13 cellular contexts compared by ENCODE assay signal in the genomic region with DNA sequence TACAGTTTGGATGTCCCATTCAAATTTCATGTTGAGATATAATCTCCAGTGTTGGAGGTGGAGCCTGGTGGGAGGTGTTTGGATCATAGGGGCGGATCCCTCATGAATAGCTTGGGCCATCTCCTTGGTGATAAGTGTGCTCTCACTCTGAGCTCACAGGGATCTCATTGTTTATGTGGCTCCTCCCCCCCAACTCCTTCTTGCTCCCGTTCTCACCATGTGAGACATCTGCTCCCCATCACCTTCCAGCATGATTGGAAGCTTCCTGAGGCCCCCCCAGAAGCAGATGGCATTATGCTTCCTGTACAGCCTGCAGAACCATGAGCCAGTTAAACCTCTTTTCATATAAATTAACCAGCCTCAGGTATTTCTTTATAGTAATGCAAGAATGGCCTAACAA. TPM values are rescaled to one million over a fixed set of nuclear protein-coding genes. Genes with fewer than 3 reads are reported as not detected.
A peak's percentile ranks its signal among the peaks of the same experiment; 100 is the strongest.
DNase-seq lines count a peak whose midpoint lies in the region; ATAC-seq and TF ChIP-seq lines count a peak whose summit lies in the region.
"Had no signal": no experiment of that assay in that cellular context is flagged by ENCODE, and none has a peak within 500 bp of the region (broad histone marks: within the 10 kb centered on the region; RNA-seq: fewer than 3 reads in every experiment).

No MANE protein-coding gene starts in this region.

- BruUV-seq in HCT116 (replicated peaks; lab: Mats Ljungman, UMichigan), result no TSS peak

- ATAC-seq in HCT116, result peak; percentile 57
- peak; percentile 68 for ATAC-seq in foreskin keratinocyte
- ATAC-seq in GM21360 (IDR thresholded peaks at IDR 0.05; ENCODE audit: unreplicated experiment), result no peak

- no peaks in the 10 kb centered on the region for H3K36me3 ChIP-seq in HCT116 (ENCODE audit: control insufficient read depth in 1 of 2, insufficient read depth in 2 of 2, low read length in 2 of 2)
- H3K36me3 ChIP-seq: ovary had no signal

- RAD21 ChIA-PET in HCT116 (lab: Charles Lee; ENCODE audit: low non-redundant PET in 1 of 2, low total read pairs in 2 of 2, uncharacterized antibody in 2 of 2, unreplicated experiment in 2 of 2), result no interaction called here

- H3K27me3 ChIP-seq in HCT116 (ENCODE audit: insufficient read depth, low read length) (no peaks in the 10 kb centered on the region), foreskin keratinocyte (no peaks in the 10 kb centered on the region)
- H3K27me3 ChIP-seq: ovary had no signal

- CTCF ChIA-PET in HCT116 (lab: Charles Lee), result interaction anchor here (0.6 to 1.0 kb wide), 2 partner anchors 21 to 313 kb away, joined by 3 read pairs; partner anchors contain the start of gene HIBCH

- H3K4me1 ChIP-seq in HCT116 (ENCODE audit: control insufficient read depth in 1 of 2, insufficient read depth in 2 of 2, low read length in 2 of 2) (peaks cover 19 to 39% of the 10 kb centered on the region in 2 experiments; a peak in 3 of 4 replicates), foreskin keratinocyte (peaks cover 11% of the 10 kb centered on the region)

- TF ChIP-seq POLR2A in HCT116 (IDR thresholded peaks at IDR 0.05; ENCODE audit: borderline replicate concordance, extremely low read depth, insufficient read depth, insufficient read length), result no peak

- no peak for TF ChIP-seq CTCF in HCT116 (IDR thresholded peaks at IDR 0.05 in 2 of 3, conservative IDR thresholded peaks at IDR 0.05 in 1 of 3; ENCODE audit: borderline replicate concordance in 1 of 3, insufficient read depth in 1 of 3, low read depth in 2 of 3, low read length in 2 of 3)
- TF ChIP-seq CTCF in foreskin keratinocyte (conservative IDR thresholded peaks at IDR 0.05), result no peak

- no peaks in the 10 kb centered on the region for H4K20me1 ChIP-seq in HCT116 (ENCODE audit: insufficient read depth)

- H3K27ac ChIP-seq in HCT116 (ENCODE audit: low read depth, low read length) (no peak overlapping the region), foreskin keratinocyte (no peak overlapping the region)
- H3K27ac ChIP-seq: HL-60, ovary had no signal

- H3K4me3 ChIP-seq in HCT116 (replicated peaks in 1 of 2; ENCODE audit: low read depth in 1 of 2, low read length in 2 of 2), result no peak overlapping the region
- H3K4me3 ChIP-seq: ovary had no signal

- no peak overlapping the region for H3K9ac ChIP-seq in HCT116 (ENCODE audit: low read length)
- H3K9ac ChIP-seq: SK-N-SH had no signal

- 0 out of 4 replicates have a peak, but pooled peaks cover 0 to 3% of the 10 kb centered on the region in 2 experiments for H3K9me3 ChIP-seq in HCT116 (ENCODE audit: control insufficient read depth in 1 of 2, insufficient read depth in 1 of 2, low read depth in 1 of 2, low read length in 2 of 2)
- H3K9me3 ChIP-seq: ovary, SK-N-SH had no signal

- no peak for TF ChIP-seq RAD21 in HCT116 (IDR thresholded peaks at IDR 0.05; ENCODE audit: low read depth)

- intact Hi-C loops in HCT116 (cut with micrococcal nuclease), result no loop called here

- DNase-seq in Daoy (ENCODE audit: low read depth) (peak; percentile 44), HCT116 (ENCODE audit: low read depth, low spot score) (peak; percentile 67), RPMI7951 (ENCODE audit: low read depth) (peak; percentile 72), foreskin keratinocyte (peak in 1 of 2 donors; percentile 48), COLO829 (ENCODE audit: low spot score) (no peak), midbrain (lab: John Stamatoyannopoulos, UW) (no peak)
- DNase-seq: activated CD4-positive, alpha-beta T cell treated with anti-CD3 and anti-CD28 coated beads, Interleukin-2, amount 50 U/mL, for 4 hours; NCI-H1092 treated with DMSO at 0.1 percent for 48 hours; ovary; SK-N-SH; stimulated activated naive CD4-positive, alpha-beta T cell treated with Interleukin-2 at 50 U/mL for 16 hours had no signal

- no peaks in the 10 kb centered on the region for H3K9me2 ChIP-seq in HCT116 (ENCODE audit: insufficient read depth)
- H3K9me2 ChIP-seq: SK-N-SH had no signal

- H3K4me2 ChIP-seq in HCT116 (ENCODE audit: low read length), result peak overlapping the region; percentile 48
- H3K4me2 ChIP-seq: SK-N-SH had no signal

- H2AFZ ChIP-seq in HCT116 (ENCODE audit: low read depth, low read length, poor library complexity, severe bottlenecking), result no peak overlapping the region

- POLR2A ChIA-PET in HCT116 (lab: Charles Lee), result no interaction called here

- peaks cover 12% of the 10 kb centered on the region for H3K79me2 ChIP-seq in HCT116 (ENCODE audit: insufficient read depth, low read length)

TF ChIP-seq in HCT116, 20 proteins besides CTCF, POLR2A, EP300 and RAD21:
- TF ChIP-seq ZNF274 (IDR thresholded peaks at IDR 0.05; ENCODE audit: low read depth, low read length) (no peak), FOSL1 (IDR thresholded peaks at IDR 0.05; ENCODE audit: low read depth) (no peak), SP1 (IDR thresholded peaks at IDR 0.05; ENCODE audit: low read depth) (no peak), ATF3 (IDR thresholded peaks at IDR 0.05) (no peak), EZH2phosphoT487 (IDR thresholded peaks at IDR 0.05; ENCODE audit: borderline replicate concordance) (no peak), SIN3A (IDR thresholded peaks at IDR 0.05; ENCODE audit: low read depth) (no peak), CEBPB (IDR thresholded peaks at IDR 0.05; ENCODE audit: low read depth) (no peak), TCF7L2 (IDR thresholded peaks at IDR 0.05; ENCODE audit: borderline replicate concordance, extremely low read depth, insufficient read depth, insufficient read length) (no peak), ZFX (IDR thresholded peaks at IDR 0.05) (no peak), CBX3 (IDR thresholded peaks at IDR 0.05; ENCODE audit: low read depth) (no peak), ELF1 (IDR thresholded peaks at IDR 0.05; ENCODE audit: borderline replicate concordance, low read depth) (no peak)
- TF ChIP-seq, protein P1, sequence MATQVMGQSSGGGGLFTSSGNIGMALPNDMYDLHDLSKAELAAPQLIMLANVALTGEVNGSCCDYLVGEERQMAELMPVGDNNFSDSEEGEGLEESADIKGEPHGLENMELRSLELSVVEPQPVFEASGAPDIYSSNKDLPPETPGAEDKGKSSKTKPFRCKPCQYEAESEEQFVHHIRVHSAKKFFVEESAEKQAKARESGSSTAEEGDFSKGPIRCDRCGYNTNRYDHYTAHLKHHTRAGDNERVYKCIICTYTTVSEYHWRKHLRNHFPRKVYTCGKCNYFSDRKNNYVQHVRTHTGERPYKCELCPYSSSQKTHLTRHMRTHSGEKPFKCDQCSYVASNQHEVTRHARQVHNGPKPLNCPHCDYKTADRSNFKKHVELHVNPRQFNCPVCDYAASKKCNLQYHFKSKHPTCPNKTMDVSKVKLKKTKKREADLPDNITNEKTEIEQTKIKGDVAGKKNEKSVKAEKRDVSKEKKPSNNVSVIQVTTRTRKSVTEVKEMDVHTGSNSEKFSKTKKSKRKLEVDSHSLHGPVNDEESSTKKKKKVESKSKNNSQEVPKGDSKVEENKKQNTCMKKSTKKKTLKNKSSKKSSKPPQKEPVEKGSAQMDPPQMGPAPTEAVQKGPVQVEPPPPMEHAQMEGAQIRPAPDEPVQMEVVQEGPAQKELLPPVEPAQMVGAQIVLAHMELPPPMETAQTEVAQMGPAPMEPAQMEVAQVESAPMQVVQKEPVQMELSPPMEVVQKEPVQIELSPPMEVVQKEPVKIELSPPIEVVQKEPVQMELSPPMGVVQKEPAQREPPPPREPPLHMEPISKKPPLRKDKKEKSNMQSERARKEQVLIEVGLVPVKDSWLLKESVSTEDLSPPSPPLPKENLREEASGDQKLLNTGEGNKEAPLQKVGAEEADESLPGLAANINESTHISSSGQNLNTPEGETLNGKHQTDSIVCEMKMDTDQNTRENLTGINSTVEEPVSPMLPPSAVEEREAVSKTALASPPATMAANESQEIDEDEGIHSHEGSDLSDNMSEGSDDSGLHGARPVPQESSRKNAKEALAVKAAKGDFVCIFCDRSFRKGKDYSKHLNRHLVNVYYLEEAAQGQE (IDR thresholded peaks at IDR 0.05; ENCODE audit: low read depth), result no peak
- TF ChIP-seq, protein P2, sequence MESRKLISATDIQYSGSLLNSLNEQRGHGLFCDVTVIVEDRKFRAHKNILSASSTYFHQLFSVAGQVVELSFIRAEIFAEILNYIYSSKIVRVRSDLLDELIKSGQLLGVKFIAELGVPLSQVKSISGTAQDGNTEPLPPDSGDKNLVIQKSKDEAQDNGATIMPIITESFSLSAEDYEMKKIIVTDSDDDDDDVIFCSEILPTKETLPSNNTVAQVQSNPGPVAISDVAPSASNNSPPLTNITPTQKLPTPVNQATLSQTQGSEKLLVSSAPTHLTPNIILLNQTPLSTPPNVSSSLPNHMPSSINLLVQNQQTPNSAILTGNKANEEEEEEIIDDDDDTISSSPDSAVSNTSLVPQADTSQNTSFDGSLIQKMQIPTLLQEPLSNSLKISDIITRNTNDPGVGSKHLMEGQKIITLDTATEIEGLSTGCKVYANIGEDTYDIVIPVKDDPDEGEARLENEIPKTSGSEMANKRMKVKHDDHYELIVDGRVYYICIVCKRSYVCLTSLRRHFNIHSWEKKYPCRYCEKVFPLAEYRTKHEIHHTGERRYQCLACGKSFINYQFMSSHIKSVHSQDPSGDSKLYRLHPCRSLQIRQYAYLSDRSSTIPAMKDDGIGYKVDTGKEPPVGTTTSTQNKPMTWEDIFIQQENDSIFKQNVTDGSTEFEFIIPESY (IDR thresholded peaks at IDR 0.05; ENCODE audit: extremely low read depth, insufficient replicate concordance, low read length), result no peak

RNA-seq across cellular contexts. Expression of gene INPP1, which starts 3.0 kb away (rescaled TPM):
- 6.2 and 12.1 TPM in 2 replicates for total RNA-seq in Daoy (2014; rRNA removed; shearing (Covaris generic))
- total RNA-seq in HCT116 (2021; ENCODE audit: unreplicated experiment) (19.6 TPM), foreskin keratinocyte (8.3 and 10.3 TPM in 2 replicates)
- polyA plus RNA-seq in HCT116 (2012), result 14.3 and 18.5 TPM in 2 replicates
- 13.3 and 13.5 TPM in 2 replicates for total RNA-seq in RPMI7951 (2014; rRNA removed; shearing (Covaris generic))
- 8.6 and 10.8 TPM in 2 replicates for polyA plus RNA-seq in foreskin keratinocyte

RNA-seq across cellular contexts. Expression of gene HIBCH, which starts 20.7 kb away (rescaled TPM):
- 13.3 and 18.5 TPM in 2 replicates for total RNA-seq in Daoy (2014; rRNA removed; shearing (Covaris generic))
- total RNA-seq in HCT116 (2021; ENCODE audit: unreplicated experiment) (24.7 TPM), foreskin keratinocyte (15.9 and 16.8 TPM in 2 replicates)
- polyA plus RNA-seq in HCT116 (2012), result 4.4 and 7.7 TPM in 2 replicates
- total RNA-seq in RPMI7951 (2014; rRNA removed; shearing (Covaris generic)), result 23.3 and 23.7 TPM in 2 replicates
- polyA plus RNA-seq in foreskin keratinocyte, result 13.6 and 14.2 TPM in 2 replicates

Comparison
In these comparisons a context has a peak if more than half of its experiments do, and no peak if none do; other contexts are left out.
1. DNase-seq: peak in Daoy (single experiment), HCT116 (single experiment) and RPMI7951 (single experiment); none in COLO829 (single experiment) and midbrain (single experiment).